28 cellular contexts compared by ENCODE assay signal in genomic region chr1:183034682-183035081, GRCh38. TPM values are rescaled to one million over a fixed set of nuclear protein-coding genes. Genes with fewer than 3 reads are reported as not detected.
"Had no signal": no experiment of that assay in that cellular context is flagged by ENCODE, and none has a peak within 500 bp of the region (broad histone marks: within the 10 kb centered on the region; RNA-seq: fewer than 3 reads in every experiment).

No MANE protein-coding gene starts in this region.

- H3K9me3 Mint-ChIP-seq: activated CD4-positive, alpha-beta memory T cell treated with anti-CD3 and anti-CD28 coated beads, Interleukin-2, amount 10 ng/mL, durations not matched to agents 7 days and 5 days; activated naive CD4-positive, alpha-beta T cell treated with anti-CD3 and anti-CD28 coated beads, Interleukin-2, amount 50 U/mL, for 72 hours; activated T-cell treated with anti-CD3 and anti-CD28 coated beads, Interleukin-2, amount 50 U/mL, for 72 hours; neural crest cell had no signal

- H3K4me1 ChIP-seq: right lobe of liver, testis, uterus had no signal

- H3K4me3 ChIP-seq: coronary artery, dorsolateral prefrontal cortex, gastroesophageal sphincter, hepatocyte, right lobe of liver, testis, transverse colon, uterus had no signal

- H3K36me3 Mint-ChIP-seq: activated CD8-positive, alpha-beta memory T cell treated with anti-CD3 and anti-CD28 coated beads, Interleukin-2, amount 10 ng/mL, durations not matched to agents 7 days and 5 days had no signal

- DNase-seq: activated CD4-positive, alpha-beta memory T cell treated with anti-CD3 and anti-CD28 coated beads, Interleukin-2, amount 10 ng/mL, durations not matched to agents 7 days and 5 days; activated CD4-positive, alpha-beta T cell treated with anti-CD3 and anti-CD28 coated beads for 48 hours; activated CD8-positive, alpha-beta memory T cell treated with anti-CD3 and anti-CD28 coated beads, Interleukin-2, amount 10 ng/mL, durations not matched to agents 7 days and 5 days; activated naive CD4-positive, alpha-beta T cell; activated T-cell treated with anti-CD3 and anti-CD28 coated beads, Interleukin-2, amount 50 U/mL, for 72 hours; cerebellar nuclear complex; dorsolateral prefrontal cortex; effector memory CD4-positive, alpha-beta T cell; islet precursor cell; mammary epithelial cell; midbrain; naive thymus-derived CD4-positive, alpha-beta T cell; posterior cingulate gyrus; right lobe of liver; stimulated activated CD4-positive, alpha-beta T cell treated with anti-CD3 and anti-CD28 coated beads, Interleukin-2, amount 100 ng/mL, for 48 hours; stimulated activated naive CD4-positive, alpha-beta T cell treated with Interleukin-2 at 50 U/mL for 16 hours; T-helper 17 cell; T1000; testis; transverse colon; uterus; WERI-Rb-1 had no signal

- H3K36me3 ChIP-seq: right lobe of liver, transverse colon, uterus, WERI-Rb-1 had no signal

- H3K4me3 Mint-ChIP-seq: activated CD4-positive, alpha-beta memory T cell treated with anti-CD3 and anti-CD28 coated beads, Interleukin-2, amount 10 ng/mL, durations not matched to agents 7 days and 5 days; activated CD8-positive, alpha-beta memory T cell treated with anti-CD3 and anti-CD28 coated beads, Interleukin-2, amount 10 ng/mL, durations not matched to agents 7 days and 5 days; activated T-cell treated with anti-CD3 and anti-CD28 coated beads, Interleukin-2, amount 50 U/mL, for 72 hours; naive thymus-derived CD4-positive, alpha-beta T cell; neural crest cell; T-helper 17 cell had no signal

- H3K27ac Mint-ChIP-seq: activated CD4-positive, alpha-beta memory T cell treated with anti-CD3 and anti-CD28 coated beads, Interleukin-2, amount 10 ng/mL, durations not matched to agents 7 days and 5 days; activated CD8-positive, alpha-beta memory T cell treated with anti-CD3 and anti-CD28 coated beads, Interleukin-2, amount 10 ng/mL, durations not matched to agents 7 days and 5 days; activated naive CD4-positive, alpha-beta T cell treated with anti-CD3 and anti-CD28 coated beads, Interleukin-2, amount 50 U/mL, for 72 hours; activated T-cell treated with anti-CD3 and anti-CD28 coated beads, Interleukin-2, amount 50 U/mL, for 72 hours; naive thymus-derived CD4-positive, alpha-beta T cell; T-helper 17 cell had no signal

- H3K27ac ChIP-seq: coronary artery, dorsolateral prefrontal cortex, gastroesophageal sphincter, hepatocyte, right lobe of liver, testis, transverse colon, uterus, WERI-Rb-1 had no signal

- H3K9me3 ChIP-seq: gastroesophageal sphincter, right lobe of liver, testis, transverse colon, uterus had no signal

- ATAC-seq: activated CD4-positive, CD25-positive, alpha-beta regulatory T cell treated with anti-CD3 and anti-CD28 coated beads, Interleukin-2, amount 50 U/mL, for 24 hours; activated CD8-positive, alpha-beta memory T cell treated with anti-CD3 and anti-CD28 coated beads, Interleukin-2, amount 10 ng/mL, durations not matched to agents 7 days and 5 days; activated naive CD4-positive, alpha-beta T cell treated with anti-CD3 and anti-CD28 coated beads, Interleukin-2, amount 50 U/mL, for 72 hours; activated T-cell treated with anti-CD3 and anti-CD28 coated beads, Interleukin-2, amount 50 U/mL, for 72 hours; gastroesophageal sphincter; naive thymus-derived CD4-positive, alpha-beta T cell; right lobe of liver; T-helper 17 cell had no signal

- H3K27me3 ChIP-seq: gastroesophageal sphincter, hepatocyte, right lobe of liver, testis, transverse colon, uterus had no signal

RNA-seq across cellular contexts. Expression of gene LAMC1, which starts 11.5 kb away (rescaled TPM):
- total RNA-seq: activated naive CD4-positive, alpha-beta T cell treated with anti-CD3 and anti-CD28 coated beads, Interleukin-2, amount 50 U/mL, for 72 hours had no signal
